ENCODE assay signal across 6 cellular contexts in genomic region chr17:28404812-28405570, GRCh38. TPM values are rescaled to one million over a fixed set of nuclear protein-coding genes. Genes with fewer than 3 reads are reported as not detected.
DNase-seq lines count a peak whose midpoint lies in the region; ATAC-seq and TF ChIP-seq lines count a peak whose summit lies in the region.

No MANE protein-coding gene starts in this region.

- H3K4me3 Mint-ChIP-seq in T-helper 17 cell, result peak overlapping the region; percentile 85

- H3K27me3 ChIP-seq in BLaER1, result no peaks in the 10 kb centered on the region; the same call in 1 of the 2 replicates
- H3K27me3 ChIP-seq in left lung, result peaks cover 0 to 27% of the 10 kb centered on the region in 2 donors

- peaks cover 9% of the 10 kb centered on the region for H3K4me1 Mint-ChIP-seq in T-helper 17 cell

- H3K4me1 ChIP-seq in BLaER1 (peaks cover 28% of the 10 kb centered on the region), left lung (peaks cover 11 to 50% of the 10 kb centered on the region in 2 donors)

- peak overlapping the region; percentile 89 for H3K4me2 ChIP-seq in BLaER1

- peak overlapping the region; percentile 81 for H3K4me3 ChIP-seq in BLaER1
- peak overlapping the region; percentile 72 to 97 for H3K4me3 ChIP-seq in left lung

- ATAC-seq in T-helper 17 cell (no peak), left lung (peak; percentile 3)

- H3K9me3 ChIP-seq in BLaER1 (no peaks in the 10 kb centered on the region), T-helper 17 cell (ENCODE audit: control insufficient read depth, low read length, poor library complexity, severe bottlenecking) (no peaks in the 10 kb centered on the region), left lung (no peaks in the 10 kb centered on the region)

- peak overlapping the region; percentile 47 for H3K27ac Mint-ChIP-seq in T-helper 17 cell

- peaks cover 7% of the 10 kb centered on the region for H3K36me3 ChIP-seq in BLaER1
- H3K36me3 ChIP-seq in left lung, result peaks cover 0 to 18% of the 10 kb centered on the region in 2 donors

- peaks cover 8% of the 10 kb centered on the region for H3K27me3 Mint-ChIP-seq in T-helper 17 cell

- peak overlapping the region; percentile 78 for H3K9ac ChIP-seq in BLaER1

- peaks cover 3% of the 10 kb centered on the region for H3K36me3 Mint-ChIP-seq in T-helper 17 cell (ENCODE audit: low read depth)

- no peaks in the 10 kb centered on the region for H4K20me1 ChIP-seq in BLaER1

- TF ChIP-seq CTCF in left lung (IDR thresholded peaks at IDR 0.05), result no peak

- intact Hi-C loops in left lung (cut with DNase I), result no loop called here

- peak overlapping the region; percentile 74; the same call in 1 of the 2 replicates for H3K27ac ChIP-seq in BLaER1
- no peak overlapping the region for H3K27ac ChIP-seq in left lung

- DNase-seq in T-helper 17 cell (no peak), left lung (no peak), NCI-H2171 (lab: John Stamatoyannopoulos, UW) (no peak), ureter (ENCODE audit: low spot score) (no peak), RPMI8226 (no peak)

RNA-seq across cellular contexts. Expression of gene SLC46A1, which starts 1.0 kb away (rescaled TPM):
- total RNA-seq in T-helper 17 cell (under 1 TPM; 0.50 to 0.99 TPM), left lung (10 to 100 TPM; 23.7 to 28.8 TPM), ureter (15.4 TPM)

RNA-seq across cellular contexts. Expression of gene SARM1, which starts 33.5 kb away (rescaled TPM):
- total RNA-seq in T-helper 17 cell, result 10 to 100 TPM; 24.4 to 26.1 TPM
- 10 to 100 TPM; 12.9 to 19.9 TPM for total RNA-seq in left lung
- total RNA-seq in ureter, result 34.7 TPM

RNA-seq across cellular contexts. Expression of gene VTN, which starts 34.9 kb away (rescaled TPM):
- under 1 TPM in 1 of 2 donors, not detected in 1; 0.90 TPM for total RNA-seq in T-helper 17 cell
- 1 to 10 TPM in 1 of 2 donors, under 1 TPM in 1; 0.50 to 1.6 TPM for total RNA-seq in left lung
- 1.0 TPM for total RNA-seq in ureter

RNA-seq across cellular contexts. Expression of gene SEBOX, which starts 40.0 kb away (rescaled TPM):
- total RNA-seq in T-helper 17 cell (not detected), left lung (not detected), ureter (not detected)

RNA-seq across cellular contexts. Expression of gene POLDIP2, which starts 47.7 kb away (rescaled TPM):
- total RNA-seq in T-helper 17 cell (10 to 100 TPM; 24.6 to 30.7 TPM), left lung (10 to 100 TPM; 65.6 to 76.8 TPM), ureter (74.6 TPM)
